Comparison of ENCODE assay signal across 8 cellular contexts in the genomic region with DNA sequence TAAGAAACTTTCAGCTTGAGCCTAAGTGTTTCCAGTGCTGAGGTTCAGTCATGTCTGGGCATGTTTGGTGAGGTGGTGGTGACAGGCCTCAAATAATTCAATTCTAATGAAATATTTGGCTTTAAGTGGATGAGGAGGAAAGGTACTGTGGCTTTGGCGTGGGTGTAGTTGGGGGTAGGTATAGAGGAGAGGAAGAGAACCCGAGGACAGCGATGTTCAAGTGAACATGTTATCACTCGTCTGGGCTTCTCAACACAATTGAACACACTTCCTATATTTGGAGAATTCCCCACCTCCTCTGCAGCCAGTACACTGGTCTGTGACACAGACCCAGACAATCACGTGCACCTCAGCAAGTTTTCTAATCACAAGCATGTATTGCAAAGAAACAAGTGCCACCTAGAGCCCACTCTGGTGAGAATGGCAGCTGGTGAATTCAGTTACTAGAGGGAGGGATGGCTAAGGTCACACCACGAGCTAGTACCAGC. TPM values are rescaled to one million over a fixed set of nuclear protein-coding genes. Genes with fewer than 3 reads are reported as not detected.
DNase-seq lines count a peak whose midpoint lies in the region; ATAC-seq and TF ChIP-seq lines count a peak whose summit lies in the region.

No MANE protein-coding gene starts in this region.

- TF ChIP-seq CTCF in GM10266 (IDR thresholded peaks at IDR 0.05; ENCODE audit: control insufficient read depth, insufficient read depth, low read depth, missing control alignments): peak; percentile 24
- peak; percentile 26 for TF ChIP-seq CTCF in activated CD8-positive, alpha-beta T cell treated with anti-CD3 and anti-CD28 coated beads for 36 hours (IDR thresholded peaks at IDR 0.05)

- H3K36me3 Mint-ChIP-seq in activated CD8-positive, alpha-beta T cell treated with anti-CD3 and anti-CD28 coated beads for 36 hours (ENCODE audit: low read depth): no peaks in the 10 kb centered on the region
- H3K36me3 Mint-ChIP-seq in natural killer cell treated with Interleukin-12 subunit alpha and Interleukin-12 subunit beta and Interleukin-15 and Interleukin-18, amount 100 ng/mL, for 72 hours: peaks cover 21% of the 10 kb centered on the region

- H3K27me3 Mint-ChIP-seq in activated CD8-positive, alpha-beta T cell treated with anti-CD3 and anti-CD28 coated beads for 36 hours: no peaks in the 10 kb centered on the region
- H3K27me3 Mint-ChIP-seq in natural killer cell treated with Interleukin-12 subunit alpha and Interleukin-12 subunit beta and Interleukin-15 and Interleukin-18, amount 100 ng/mL, for 72 hours: no peaks in the 10 kb centered on the region

- H3K9me3 Mint-ChIP-seq in activated CD8-positive, alpha-beta T cell treated with anti-CD3 and anti-CD28 coated beads for 36 hours: no peaks in the 10 kb centered on the region
- peaks cover 7% of the 10 kb centered on the region for H3K9me3 Mint-ChIP-seq in natural killer cell treated with Interleukin-12 subunit alpha and Interleukin-12 subunit beta and Interleukin-15 and Interleukin-18, amount 100 ng/mL, for 72 hours

- H3K27ac Mint-ChIP-seq in activated CD8-positive, alpha-beta T cell treated with anti-CD3 and anti-CD28 coated beads for 36 hours: peak overlapping the region; percentile 86
- peak overlapping the region; percentile 88 to 96 for H3K27ac Mint-ChIP-seq in natural killer cell treated with Interleukin-12 subunit alpha and Interleukin-12 subunit beta and Interleukin-15 and Interleukin-18, amount 100 ng/mL, for 72 hours

- CTCF ChIA-PET in activated CD8-positive, alpha-beta T cell treated with anti-CD3 and anti-CD28 coated beads for 36 hours (lab: Charles Lee): interaction anchor here (0.8 to 7.0 kb wide), 11 partner anchors 12 to 181 kb away, joined by 3 to 78 read pairs (median 9); partner anchors contain the start of gene IFNG

- H3K4me1 Mint-ChIP-seq in activated CD8-positive, alpha-beta T cell treated with anti-CD3 and anti-CD28 coated beads for 36 hours (ENCODE audit: low read depth): peaks cover 44% of the 10 kb centered on the region
- peaks cover 56 to 61% of the 10 kb centered on the region in 2 donors for H3K4me1 Mint-ChIP-seq in natural killer cell treated with Interleukin-12 subunit alpha and Interleukin-12 subunit beta and Interleukin-15 and Interleukin-18, amount 100 ng/mL, for 72 hours (ENCODE audit: low read depth in 2 of 2)

- intact Hi-C loops in activated CD8-positive, alpha-beta T cell treated with anti-CD3 and anti-CD28 coated beads for 36 hours (cut with micrococcal nuclease): loop anchor here (5.0 to 10.0 kb wide), 4 partner anchors 80 to 275 kb away; partner anchors contain the start of gene IFNG

- H3K4me3 Mint-ChIP-seq in activated CD8-positive, alpha-beta T cell treated with anti-CD3 and anti-CD28 coated beads for 36 hours: no peak overlapping the region
- peak overlapping the region; percentile 58 for H3K4me3 Mint-ChIP-seq in natural killer cell treated with Interleukin-12 subunit alpha and Interleukin-12 subunit beta and Interleukin-15 and Interleukin-18, amount 100 ng/mL, for 72 hours

- DNase-seq in GM10266 (ENCODE audit: extremely low spot score) (peak; percentile 40), NK-92 (lab: John Stamatoyannopoulos, UW; ENCODE audit: unreplicated experiment) (no peak), ecto neural progenitor cell (ENCODE audit: low spot score) (no peak)
- DNase-seq in activated CD8-positive, alpha-beta T cell treated with anti-CD3 and anti-CD28 coated beads for 36 hours: peak; percentile 65
- DNase-seq in natural killer cell treated with Interleukin-12 subunit alpha and Interleukin-12 subunit beta and Interleukin-15 and Interleukin-18, amount 100 ng/mL, for 72 hours (ENCODE audit: low spot score): peak; percentile 77
- no peak for DNase-seq in activated effector memory CD4-positive, alpha-beta T cell treated with anti-CD3 and anti-CD28 coated beads, Interleukin-2, amount 50 U/mL, for 16 hours

- POLR2A ChIA-PET in activated CD8-positive, alpha-beta T cell treated with anti-CD3 and anti-CD28 coated beads for 36 hours (lab: Charles Lee): interaction anchor here (1.0 to 1.1 kb wide), 2 partner anchors 78 to 115 kb away, joined by 3 to 4 read pairs; no protein-coding TSS in a partner anchor

- peak; percentile 73 for ATAC-seq in GM19351 (IDR thresholded peaks at IDR 0.05; ENCODE audit: unreplicated experiment)
- ATAC-seq in HG03342 (IDR thresholded peaks at IDR 0.05; ENCODE audit: unreplicated experiment): peak; percentile 64
- peak; percentile 65 for ATAC-seq in activated CD8-positive, alpha-beta T cell treated with anti-CD3 and anti-CD28 coated beads for 36 hours
- ATAC-seq in natural killer cell treated with Interleukin-12 subunit alpha and Interleukin-12 subunit beta and Interleukin-15 and Interleukin-18, amount 100 ng/mL, for 72 hours: peak; percentile 81 to 84

RNA-seq across cellular contexts. Expression of gene IFNG-AS1, which starts 53.0 kb away (rescaled TPM):
- under 1 TPM in 1 of 2 experiments, not detected in 1; 0.25 TPM for total RNA-seq in activated CD8-positive, alpha-beta T cell treated with anti-CD3 and anti-CD28 coated beads for 36 hours
- total RNA-seq in natural killer cell treated with Interleukin-12 subunit alpha and Interleukin-12 subunit beta and Interleukin-15 and Interleukin-18, amount 100 ng/mL, for 72 hours: 1 to 10 TPM; 1.8 to 2.7 TPM

Comparison
In these comparisons a context has a peak if more than half of its experiments do, and no peak if none do; other contexts are left out.
1. DNase-seq: peak in GM10266 (single experiment), activated CD8-positive, alpha-beta T cell treated with anti-CD3 and anti-CD28 coated beads for 36 hours (single experiment) and natural killer cell treated with Interleukin-12 subunit alpha and Interleukin-12 subunit beta and Interleukin-15 and Interleukin-18, amount 100 ng/mL, for 72 hours (single experiment); none in NK-92 (single experiment), ecto neural progenitor cell (single experiment) and activated effector memory CD4-positive, alpha-beta T cell treated with anti-CD3 and anti-CD28 coated beads, Interleukin-2, amount 50 U/mL, for 16 hours (single experiment).
2. Peak in every context shown above with its lines, with median percentiles within 50 percentile points of each other: ATAC-seq.